Comparison of ENCODE assay signal across 8 cellular contexts in genomic region chr2:47906261-47907096, GRCh38. TPM values are rescaled to one million over a fixed set of nuclear protein-coding genes. Genes with fewer than 3 reads are reported as not detected.
A peak's percentile ranks its signal among the peaks of the same experiment; 100 is the strongest.
DNase-seq lines count a peak whose midpoint lies in the region; ATAC-seq, FAIRE-seq and TF ChIP-seq lines count a peak whose summit lies in the region.

Gene FBXO11, minus strand, starts transcription at chr2:47906498. Its CDS starts 778 bp downstream, at chr2:47905720.

- peak; percentile 76 for FAIRE-seq in HepG2 (lab: Jason Lieb, UNC)

- no peaks in the 10 kb centered on the region for H3K9me3 Mint-ChIP-seq in CD4-positive, alpha-beta T cell

- peak within 1 kb of the TSS; percentile 87 for H3K4me2 ChIP-seq in HepG2 (ENCODE audit: low read depth, low read length)

- H3K27me3 ChIP-seq in CD4-positive, alpha-beta T cell (ENCODE audit: control insufficient read depth, insufficient read depth, low read length): no peaks in the 10 kb centered on the region
- H3K27me3 ChIP-seq in HepG2 (ENCODE audit: control insufficient read depth in 1 of 2, insufficient read depth in 2 of 2, low read length in 2 of 2): peaks cover 0 to 1% of the 10 kb centered on the region in 2 experiments; a peak in 2 of 5 replicates

- H3K27ac Mint-ChIP-seq in CD4-positive, alpha-beta T cell: peak within 1 kb of the TSS; percentile 91

- no peak; a peak in 2 of 4 replicates for TF ChIP-seq EP300 in HepG2 (IDR thresholded peaks at IDR 0.05; ENCODE audit: low read depth in 2 of 2, low read length in 2 of 2)
- TF ChIP-seq EP300 in HepG2 (CRISPR knock-in tag; IDR thresholded peaks at IDR 0.05; ENCODE audit: borderline replicate concordance): no peak

- peak; percentile 87 to 97 (median 92) for DNase-seq in CD4-positive, alpha-beta T cell
- DNase-seq in NCI-H774 (lab: John Stamatoyannopoulos, UW) (peak; percentile 97), dermis blood vessel endothelial cell (peak; percentile 99), HepG2 (ENCODE audit: low spot score) (peak; percentile 98)
- DNase-seq in activated CD4-positive, alpha-beta T cell treated with anti-CD3 and anti-CD28 coated beads, Interleukin-2, amount 50 U/mL, for 4 hours: peak; percentile 95 to 97
- peak; percentile 90 for DNase-seq in stimulated activated CD4-positive, alpha-beta T cell treated with anti-CD3 and anti-CD28 coated beads, Interleukin-4, amount 100 ng/mL, for 1 hour

- H4K20me1 ChIP-seq in HepG2 (ENCODE audit: insufficient read depth, low read length): peaks cover 28% of the 10 kb centered on the region

- H3K4me3 Mint-ChIP-seq in CD4-positive, alpha-beta T cell: peak within 1 kb of the TSS; percentile 85

- POLR2A ChIA-PET in CD4-positive, alpha-beta T cell (lab: Charles Lee): interaction anchor here (0.6 to 1.9 kb wide), 26 partner anchors 10 to 542 kb away, joined by 3 to 20 read pairs (median 4); partner anchors contain the start of genes MSH2 and MSH6
- POLR2A ChIA-PET in HepG2 (lab: Yijun Ruan, JAX): interaction anchor here (0.7 to 1.0 kb wide), 2 partner anchors 15 to 124 kb away, joined by 3 to 4 read pairs; partner anchors contain the start of gene MSH6

- WGBS in HepG2 (ENCODE audit: low lambda C conversion rate): under 1% methylated on average over 53 of the region's 53 CpGs

- H3K9ac ChIP-seq in HepG2 (ENCODE audit: insufficient read depth, low read depth, low read length): peak within 1 kb of the TSS; percentile 96

- BruUV-seq in HepG2 (replicated peaks; lab: Mats Ljungman, UMichigan): no TSS peak

- in situ Hi-C loops in HepG2 (cut with HindIII; ENCODE audit: extremely low pct_ligation_motif_present, low pct_unique_long_range_greater_than_20kb): no loop called here

- H3K36me3 ChIP-seq in HepG2 (replicated peaks in 1 of 2; ENCODE audit: control insufficient read depth in 1 of 2, insufficient read depth in 2 of 2, low read length in 2 of 2): no peaks in the 10 kb centered on the region

- CTCF ChIA-PET in CD4-positive, alpha-beta T cell (lab: Charles Lee): interaction anchor here (1.0 to 1.9 kb wide), 6 partner anchors 12 to 200 kb away, joined by 4 to 6 read pairs (median 5); partner anchors contain the start of gene MSH6
- CTCF ChIA-PET in HepG2 (lab: Yijun Ruan, JAX; ENCODE audit: low intra/inter-chr PET ratio, low total read pairs): interaction anchor here (1.7 kb wide), 1 partner anchor 200 kb away, joined by 7 read pairs; no protein-coding TSS in a partner anchor

- H3K4me3 ChIP-seq in HepG2 (replicated peaks in 1 of 3; ENCODE audit: insufficient read depth in 1 of 3, low read depth in 2 of 3, low read length in 3 of 3): peak within 1 kb of the TSS; percentile 96 to 100 (median 98)

- TF ChIP-seq CTCF in CD4-positive, alpha-beta T cell (IDR thresholded peaks at IDR 0.05): peak; percentile 60
- TF ChIP-seq CTCF in HepG2 (CRISPR knock-in tag; IDR thresholded peaks at IDR 0.05): peak; percentile 87

- peaks cover 29% of the 10 kb centered on the region for H3K4me1 ChIP-seq in HepG2 (ENCODE audit: insufficient read depth, low read length)

- peak; percentile 59 for TF ChIP-seq RAD21 in HepG2 (CRISPR knock-in tag; IDR thresholded peaks at IDR 0.05)

- H3K27ac ChIP-seq in CD4-positive, alpha-beta T cell (ENCODE audit: low read depth, low read length): peak within 1 kb of the TSS; percentile 91
- H3K27ac ChIP-seq in HepG2 (ENCODE audit: extremely low read length, insufficient read depth, low read length): peak within 1 kb of the TSS; percentile 98

- peak within 1 kb of the TSS; percentile 72 for H2AFZ ChIP-seq in HepG2 (ENCODE audit: low read length)

- H3K36me3 Mint-ChIP-seq in CD4-positive, alpha-beta T cell (ENCODE audit: low read depth): peaks cover 30% of the 10 kb centered on the region

- ATAC-seq in CD4-positive, alpha-beta T cell (ENCODE audit: poor library complexity): peak; percentile 77
- ATAC-seq in GM19397 (IDR thresholded peaks at IDR 0.05; ENCODE audit: unreplicated experiment) (peak; percentile 89), HG03571 (IDR thresholded peaks at IDR 0.05; ENCODE audit: unreplicated experiment) (peak; percentile 88), HepG2 (peak; percentile 90)

- TF ChIP-seq POLR2A in HepG2 (IDR thresholded peaks at IDR 0.05; ENCODE audit: insufficient read depth in 1 of 2, low read depth in 2 of 2, low read length in 2 of 2): peak; percentile 75 to 88

- H3K27me3 Mint-ChIP-seq in CD4-positive, alpha-beta T cell: no peaks in the 10 kb centered on the region

- H3K4me1 Mint-ChIP-seq in CD4-positive, alpha-beta T cell (ENCODE audit: low read depth): peaks cover 51% of the 10 kb centered on the region

- peaks cover 37% of the 10 kb centered on the region for H3K79me2 ChIP-seq in HepG2 (ENCODE audit: insufficient read depth, low read length)

- intact Hi-C loops in CD4-positive, alpha-beta T cell (cut with DNase I, micrococcal nuclease): loop anchor here in 1 of 2 experiments (1.0 to 5.0 kb wide), 6 partner anchors 18 to 542 kb away; no protein-coding TSS in a partner anchor
- intact Hi-C loops in HepG2 (cut with micrococcal nuclease; ENCODE audit: unreplicated experiment): loop anchor here (1.0 to 10.0 kb wide), 5 partner anchors 110 to 318 kb away; partner anchors contain the start of gene MSH6

- H3K9me3 ChIP-seq in CD4-positive, alpha-beta T cell (ENCODE audit: control insufficient read depth, low read length): no peaks in the 10 kb centered on the region
- no peaks in the 10 kb centered on the region for H3K9me3 ChIP-seq in HepG2 (ENCODE audit: low read length)

TF ChIP-seq in HepG2, 621 proteins besides CTCF, POLR2A, EP300 and RAD21 (continues in another document):
- peak; percentile 51; the same call in 1 of the 2 replicates for TF ChIP-seq ZNF331 (CRISPR knock-in tag; IDR thresholded peaks at IDR 0.05)
- TF ChIP-seq ZMYM2 (CRISPR knock-in tag; IDR thresholded peaks at IDR 0.05): peak; percentile 75
- no peak for TF ChIP-seq PLRG1 (conservative IDR thresholded peaks at IDR 0.05)
- TF ChIP-seq POGZ (CRISPR knock-in tag; IDR thresholded peaks at IDR 0.05): peak; percentile 77
- no peak for TF ChIP-seq HNRNPL (IDR thresholded peaks at IDR 0.05; ENCODE audit: low read depth, low read length)
- TF ChIP-seq ZEB1 (IDR thresholded peaks at IDR 0.05; ENCODE audit: insufficient replicate concordance, low read depth): peak; percentile 24
- TF ChIP-seq ZNF567 (CRISPR knock-in tag; IDR thresholded peaks at IDR 0.05; ENCODE audit: borderline replicate concordance): no peak
- peak; percentile 22; the same call in 1 of the 2 replicates for TF ChIP-seq ARNTL (CRISPR knock-in tag; IDR thresholded peaks at IDR 0.05)
- TF ChIP-seq RXRA (CRISPR knock-in tag; IDR thresholded peaks at IDR 0.05): peak; percentile 67; the same call in 1 of the 2 replicates
- TF ChIP-seq ZNF883 (CRISPR knock-in tag; IDR thresholded peaks at IDR 0.05; ENCODE audit: not compliant biosample characterization): peak; percentile 47
- peak; percentile 35 for TF ChIP-seq TGIF2 (CRISPR knock-in tag; IDR thresholded peaks at IDR 0.05)
- TF ChIP-seq NCOA5 (CRISPR knock-in tag; IDR thresholded peaks at IDR 0.05): no peak
- TF ChIP-seq ZNF788 (CRISPR knock-in tag; IDR thresholded peaks at IDR 0.05; ENCODE audit: borderline replicate concordance): peak; percentile 25; the same call in 1 of the 2 replicates
- TF ChIP-seq, protein P1, sequence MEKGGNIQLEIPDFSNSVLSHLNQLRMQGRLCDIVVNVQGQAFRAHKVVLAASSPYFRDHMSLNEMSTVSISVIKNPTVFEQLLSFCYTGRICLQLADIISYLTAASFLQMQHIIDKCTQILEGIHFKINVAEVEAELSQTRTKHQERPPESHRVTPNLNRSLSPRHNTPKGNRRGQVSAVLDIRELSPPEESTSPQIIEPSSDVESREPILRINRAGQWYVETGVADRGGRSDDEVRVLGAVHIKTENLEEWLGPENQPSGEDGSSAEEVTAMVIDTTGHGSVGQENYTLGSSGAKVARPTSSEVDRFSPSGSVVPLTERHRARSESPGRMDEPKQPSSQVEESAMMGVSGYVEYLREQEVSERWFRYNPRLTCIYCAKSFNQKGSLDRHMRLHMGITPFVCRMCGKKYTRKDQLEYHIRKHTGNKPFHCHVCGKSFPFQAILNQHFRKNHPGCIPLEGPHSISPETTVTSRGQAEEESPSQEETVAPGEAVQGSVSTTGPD (CRISPR knock-in tag; IDR thresholded peaks at IDR 0.05): peak; percentile 64; the same call in 1 of the 2 replicates
- TF ChIP-seq MAX (IDR thresholded peaks at IDR 0.05): peak; percentile 35; the same call in 1 of the 2 replicates
- TF ChIP-seq ZNF317 (CRISPR knock-in tag; IDR thresholded peaks at IDR 0.05): peak; percentile 77

RNA-seq across cellular contexts. Expression of gene FBXO11, which starts in this region (rescaled TPM):
- 100 to 1,000 TPM; 121 to 126 TPM for total RNA-seq in CD4-positive, alpha-beta T cell
- total RNA-seq in dermis blood vessel endothelial cell (55.1 and 120 TPM in 2 replicates), HepG2 (2016; rRNA removed; fragmentation: Illumina TruSeq; extraction: Trizol) (27.9 and 41.0 TPM in 2 replicates)
- total RNA-seq in HepG2 (2016; cell fraction: cytosol; rRNA removed; fragmentation: Illumina TruSeq; extraction: Trizol; ENCODE audit: low read depth): 11.5 and 14.6 TPM in 2 replicates
- 26.7 and 46.3 TPM in 2 replicates for total RNA-seq in HepG2 (2016; cell fraction: insoluble cytoplasmic fraction; rRNA removed; fragmentation: Illumina TruSeq; extraction: Trizol)
- total RNA-seq in HepG2 (2016; cell fraction: membrane; rRNA removed; fragmentation: Illumina TruSeq; extraction: Trizol): 18.4 and 18.5 TPM in 2 replicates
- total RNA-seq in HepG2 (2016; cell fraction: nucleus; rRNA removed; fragmentation: Illumina TruSeq; extraction: Trizol): 42.0 and 47.7 TPM in 2 replicates
- polyA plus RNA-seq in HepG2 (2011; rRNA removed): 47.6 and 52.7 TPM in 2 replicates
- polyA plus RNA-seq in HepG2 (2011; cell fraction: cytosol; rRNA removed): 17.2 and 22.5 TPM in 2 replicates
- polyA plus RNA-seq in HepG2 (2011; cell fraction: nucleus; rRNA removed): 62.5 and 68.1 TPM in 2 replicates
- 36.4 and 47.4 TPM in 2 replicates for polyA plus RNA-seq in HepG2 (2012)
- 1.2 and 1.3 TPM in 2 replicates for polyA plus RNA-seq in HepG2 (2016; cell fraction: cytosol; fragmentation: Illumina TruSeq; extraction: Trizol; ENCODE audit: low read depth)
- 37.9 and 39.3 TPM in 2 replicates for polyA plus RNA-seq in HepG2 (2016; cell fraction: insoluble cytoplasmic fraction; fragmentation: Illumina TruSeq; extraction: Trizol; ENCODE audit: low read depth)
- 5.1 and 5.5 TPM in 2 replicates for polyA plus RNA-seq in HepG2 (2016; cell fraction: membrane; fragmentation: Illumina TruSeq; extraction: Trizol; ENCODE audit: low read depth)
- polyA plus RNA-seq in HepG2 (2016; cell fraction: nucleus; fragmentation: Illumina TruSeq; extraction: Trizol; ENCODE audit: insufficient read depth, low read depth): 65.5 and 73.4 TPM in 2 replicates
- polyA minus RNA-seq in HepG2 (2011; rRNA and poly(A)+ RNA removed; ENCODE audit: low replicate concordance): 33.4 and 36.4 TPM in 2 replicates
- polyA minus RNA-seq in HepG2 (2011; cell fraction: cytosol; rRNA and poly(A)+ RNA removed): 34.6 and 36.1 TPM in 2 replicates
- polyA minus RNA-seq in HepG2 (2011; cell fraction: nucleus; rRNA and poly(A)+ RNA removed): 84.1 and 86.4 TPM in 2 replicates

Comparison
In these comparisons a context has a peak if more than half of its experiments do, and no peak if none do; other contexts are left out.
1. Peak in every context shown above with its lines: DNase-seq, ATAC-seq, H3K4me3 ChIP-seq and H3K27ac ChIP-seq.